Comparison of ENCODE assay signal across 8 cellular contexts in genomic region chr4:87073187-87073569, GRCh38.
DNase-seq lines count a peak whose midpoint lies in the region; ATAC-seq and TF ChIP-seq lines count a peak whose summit lies in the region.

No MANE protein-coding gene starts in this region.

- no peak overlapping the region for H4K91ac ChIP-seq in mesenchymal stem cell (ENCODE audit: low read length)

- H3K4me3 ChIP-seq in OCI-LY1 (ENCODE audit: low read depth, low read length, poor library complexity, severe bottlenecking) (peak overlapping the region; percentile 39), mesenchymal stem cell (ENCODE audit: insufficient read depth in 1 of 2, low read depth in 1 of 2, low read length in 2 of 2) (no peak overlapping the region)

- H3K9ac ChIP-seq in OCI-LY1 (ENCODE audit: low read length) (peak overlapping the region; percentile 56), mesenchymal stem cell (ENCODE audit: low read length) (peak overlapping the region; percentile 50)

- no peaks in the 10 kb centered on the region for H3K36me3 ChIP-seq in OCI-LY1 (ENCODE audit: insufficient read depth, low read length)
- no peaks in the 10 kb centered on the region for H3K36me3 ChIP-seq in mesenchymal stem cell (ENCODE audit: control insufficient read depth in 1 of 2, insufficient read depth in 2 of 2, low read depth in 1 of 2, low read length in 2 of 2)

- H3K4ac ChIP-seq in mesenchymal stem cell (ENCODE audit: low read depth in 1 of 2, low read length in 2 of 2): no peak overlapping the region

- DNase-seq in activated T-cell treated with anti-CD3 and anti-CD28 coated beads, Interleukin-2, amount 50 U/mL, for 24 hours: no peak
- no peak for DNase-seq in activated T-cell treated with anti-CD3 and anti-CD28 coated beads, Interleukin-2, amount 50 U/mL, for 1 hour
- no peak for DNase-seq in mesenchymal stem cell
- DNase-seq in inferior parietal cortex (ENCODE audit: extremely low spot score): no peak
- no peak for DNase-seq in Kasumi-1 (lab: John Stamatoyannopoulos, UW)
- no peak for DNase-seq in SHP77 (lab: John Stamatoyannopoulos, UW)

- H3K79me2 ChIP-seq in OCI-LY1 (ENCODE audit: insufficient read depth, low read length): no peaks in the 10 kb centered on the region

- no peaks in the 10 kb centered on the region for H3K9me2 ChIP-seq in OCI-LY1 (ENCODE audit: low read depth, low read length)

- H3K4me1 ChIP-seq in OCI-LY1 (ENCODE audit: insufficient read depth, low read length, severe bottlenecking): peaks cover 36% of the 10 kb centered on the region
- peaks cover 3% of the 10 kb centered on the region for H3K4me1 ChIP-seq in mesenchymal stem cell (ENCODE audit: control insufficient read depth, insufficient read depth, low read depth, low read length)

- H3K9me3 Mint-ChIP-seq in activated T-cell treated with anti-CD3 and anti-CD28 coated beads, Interleukin-2, amount 50 U/mL, for 24 hours: no peaks in the 10 kb centered on the region

- H3K27me3 ChIP-seq in OCI-LY1 (ENCODE audit: insufficient read depth, low read length) (no peaks in the 10 kb centered on the region), mesenchymal stem cell (ENCODE audit: control insufficient read depth in 1 of 2, insufficient read depth in 1 of 2, low read length in 2 of 2) (no peaks in the 10 kb centered on the region)

- no peak for TF ChIP-seq CTCF in OCI-LY1 (IDR thresholded peaks at IDR 0.05; ENCODE audit: low read length)

- H3F3A ChIP-seq in OCI-LY1 (ENCODE audit: insufficient read depth, low read length): no peaks in the 10 kb centered on the region

- H3K27ac Mint-ChIP-seq in activated T-cell treated with anti-CD3 and anti-CD28 coated beads, Interleukin-2, amount 50 U/mL, for 24 hours: peak overlapping the region; percentile 92

- H2AK5ac ChIP-seq in mesenchymal stem cell (ENCODE audit: low read length, severe bottlenecking): no peak overlapping the region

- H3K14ac ChIP-seq in mesenchymal stem cell (ENCODE audit: low read length in 2 of 2): no peak overlapping the region

- no peak overlapping the region for H2BK120ac ChIP-seq in mesenchymal stem cell (ENCODE audit: low read depth, low read length)

- H3K4me1 Mint-ChIP-seq in activated T-cell treated with anti-CD3 and anti-CD28 coated beads, Interleukin-2, amount 50 U/mL, for 24 hours (ENCODE audit: low read depth): peaks cover 60% of the 10 kb centered on the region

- peaks cover 27% of the 10 kb centered on the region for H3K79me1 ChIP-seq in mesenchymal stem cell (replicated peaks; ENCODE audit: low read length, poor library complexity, severe bottlenecking)

- H3K23ac ChIP-seq in mesenchymal stem cell (ENCODE audit: low read length in 2 of 2): no peak overlapping the region

- H3K4me3 Mint-ChIP-seq in activated T-cell treated with anti-CD3 and anti-CD28 coated beads, Interleukin-2, amount 50 U/mL, for 24 hours: peak overlapping the region; percentile 67

- no peak overlapping the region for H2BK5ac ChIP-seq in mesenchymal stem cell (ENCODE audit: low read depth, low read length, poor library complexity, severe bottlenecking)

- 44% methylated on average over 3 of the region's 6 CpGs for WGBS in mesenchymal stem cell

- peak; percentile 35 for ATAC-seq in HG02840 (IDR thresholded peaks at IDR 0.05; ENCODE audit: low FRiP score, unreplicated experiment)

- no peak overlapping the region for H2BK15ac ChIP-seq in mesenchymal stem cell (ENCODE audit: low read depth, poor library complexity, severe bottlenecking)

- H2AFZ ChIP-seq in OCI-LY1 (ENCODE audit: low read length): no peak overlapping the region; the same call in 1 of the 2 replicates
- no peak overlapping the region for H2AFZ ChIP-seq in mesenchymal stem cell (ENCODE audit: low read depth, low read length)

- H2BK12ac ChIP-seq in mesenchymal stem cell (ENCODE audit: low read length in 2 of 2): no peak overlapping the region

- no peak overlapping the region for H4K8ac ChIP-seq in mesenchymal stem cell (ENCODE audit: low read length)

- H3K36me3 Mint-ChIP-seq in activated T-cell treated with anti-CD3 and anti-CD28 coated beads, Interleukin-2, amount 50 U/mL, for 24 hours (ENCODE audit: low read depth): peaks cover 13% of the 10 kb centered on the region

- peak overlapping the region; percentile 67 for H3K4me2 ChIP-seq in OCI-LY1 (ENCODE audit: low read length)
- no peak overlapping the region for H3K4me2 ChIP-seq in mesenchymal stem cell (ENCODE audit: low read length, poor library complexity, severe bottlenecking)

- no peaks in the 10 kb centered on the region for H3K9me3 ChIP-seq in OCI-LY1 (ENCODE audit: low read length)
- no peaks in the 10 kb centered on the region for H3K9me3 ChIP-seq in mesenchymal stem cell (ENCODE audit: control insufficient read depth, low read length)

- H3K27ac ChIP-seq in OCI-LY1 (ENCODE audit: low read depth, low read length, poor library complexity, severe bottlenecking): peak overlapping the region; percentile 89
- H3K27ac ChIP-seq in mesenchymal stem cell (ENCODE audit: low read length, poor library complexity, severe bottlenecking): no peak overlapping the region

- no peaks in the 10 kb centered on the region for H4K20me1 ChIP-seq in OCI-LY1 (ENCODE audit: insufficient read depth, low read length)

- no peak overlapping the region for H3K18ac ChIP-seq in mesenchymal stem cell (ENCODE audit: low read depth in 1 of 2, low read length in 2 of 2)

- no peaks in the 10 kb centered on the region for H3K27me3 Mint-ChIP-seq in activated T-cell treated with anti-CD3 and anti-CD28 coated beads, Interleukin-2, amount 50 U/mL, for 24 hours
